In the genomic region with DNA sequence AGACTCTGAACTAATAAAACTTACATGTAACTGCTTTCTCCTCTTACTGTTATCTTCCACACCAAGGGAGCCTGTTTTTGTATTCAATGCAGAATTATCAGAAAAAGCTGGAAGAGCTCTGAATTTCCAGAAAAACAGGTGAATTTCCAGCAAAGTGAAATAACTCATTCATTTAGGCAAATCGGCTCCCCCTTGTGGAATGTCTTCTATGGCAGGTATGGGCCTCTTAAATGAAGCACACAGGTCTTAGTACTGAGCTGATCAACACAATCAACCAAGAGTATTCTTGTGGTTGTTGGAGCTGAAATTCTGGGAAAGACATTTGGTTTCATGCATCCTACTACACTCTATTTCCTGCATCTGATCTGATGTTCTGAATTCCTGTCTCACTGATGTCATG, we compare ENCODE assay signal across 8 cellular contexts. TPM values are rescaled to one million over a fixed set of nuclear protein-coding genes. Genes with fewer than 3 reads are reported as not detected.
DNase-seq lines count a peak whose midpoint lies in the region; ATAC-seq and TF ChIP-seq lines count a peak whose summit lies in the region.

No MANE protein-coding gene starts in this region.

- intact Hi-C loops in Caco-2 (cut with micrococcal nuclease; ENCODE audit: unreplicated experiment), result loop anchor here (10.0 kb wide), 1 partner anchor 126 kb away; no protein-coding TSS in a partner anchor

- H3K27me3 ChIP-seq in Caco-2 (replicated peaks; ENCODE audit: control insufficient read depth, insufficient read depth, low read length) (no peaks in the 10 kb centered on the region), SU-DHL-6 (ENCODE audit: low read length) (no peaks in the 10 kb centered on the region)

- H3K4me3 ChIP-seq in Caco-2 (ENCODE audit: low read depth, low read length), result no peak overlapping the region
- no peak overlapping the region for H3K4me3 ChIP-seq in SU-DHL-6 (ENCODE audit: insufficient read depth, low read length, poor library complexity, severe bottlenecking)

- H3K9ac ChIP-seq in SU-DHL-6 (ENCODE audit: low read length), result no peak overlapping the region

- no peaks in the 10 kb centered on the region for H3K9me3 Mint-ChIP-seq in Caco-2 (ENCODE audit: unreplicated experiment)

- CTCF ChIA-PET in Caco-2 (lab: Charles Lee), result interaction anchor here (0.5 to 1.8 kb wide), 9 partner anchors 8 to 658 kb away, joined by 3 to 13 read pairs (median 5); a partner anchor contains a TSS

- H3K79me2 ChIP-seq in SU-DHL-6 (ENCODE audit: insufficient read depth, low read length), result no peaks in the 10 kb centered on the region

- TF ChIP-seq CTCF in Caco-2 (IDR thresholded peaks at IDR 0.05; ENCODE audit: insufficient read depth in 1 of 2, low read depth in 1 of 2, low read length in 1 of 2, severe bottlenecking in 1 of 2, unreplicated experiment in 1 of 2), result peak; percentile 46 to 79
- TF ChIP-seq CTCF in SU-DHL-6 (IDR thresholded peaks at IDR 0.05; ENCODE audit: insufficient read depth, low read length, poor library complexity, severe bottlenecking), result peak; percentile 49

- no peaks in the 10 kb centered on the region for H3K27me3 Mint-ChIP-seq in Caco-2 (ENCODE audit: insufficient read depth, unreplicated experiment)

- H3K9me2 ChIP-seq in SU-DHL-6 (replicated peaks; ENCODE audit: insufficient read depth, low read length), result no peaks in the 10 kb centered on the region

- H3K36me3 ChIP-seq in Caco-2 (ENCODE audit: control insufficient read depth, insufficient read depth, low read length) (no peaks in the 10 kb centered on the region), SU-DHL-6 (ENCODE audit: low read length) (no peaks in the 10 kb centered on the region)

- peaks cover 10% of the 10 kb centered on the region; the same call in 1 of the 2 replicates for H3K4me1 ChIP-seq in Caco-2

- H3K4me1 Mint-ChIP-seq in Caco-2 (ENCODE audit: low read depth, unreplicated experiment), result peaks cover 12% of the 10 kb centered on the region

- H3K27ac ChIP-seq in SU-DHL-6 (ENCODE audit: low read depth, low read length), result no peak overlapping the region

- ATAC-seq in GM19023 (IDR thresholded peaks at IDR 0.05; ENCODE audit: unreplicated experiment), result no peak

- no peak overlapping the region for H3K27ac Mint-ChIP-seq in Caco-2 (ENCODE audit: unreplicated experiment)

- no peak overlapping the region for H3K4me2 ChIP-seq in SU-DHL-6 (ENCODE audit: low read depth, low read length, poor library complexity, severe bottlenecking)

- H3K9me3 ChIP-seq in Caco-2, result no peaks in the 10 kb centered on the region
- H3K9me3 ChIP-seq in SU-DHL-6 (ENCODE audit: insufficient read depth, low read length), result no peaks in the 10 kb centered on the region

- H3F3A ChIP-seq in SU-DHL-6 (ENCODE audit: insufficient read depth), result no peaks in the 10 kb centered on the region

- no TSS peak for BruUV-seq in Caco-2 (replicated peaks; lab: Mats Ljungman, UMichigan)

- no peak overlapping the region for H3K4me3 Mint-ChIP-seq in Caco-2 (ENCODE audit: unreplicated experiment)

- DNase-seq in Caco-2 (peak; percentile 54 to 56), HS-27A (ENCODE audit: low read depth) (peak; percentile 11), kidney tubule cell (ENCODE audit: low spot score) (peak; percentile 49), NCI-H1048 (lab: John Stamatoyannopoulos, UW) (no peak), foreskin melanocyte (no peak)
- no peak for DNase-seq in stimulated activated CD4-positive, alpha-beta T cell treated with anti-CD3 and anti-CD28 coated beads, Interleukin-2, amount 100 ng/mL, for 24 hours

- no peaks in the 10 kb centered on the region for H3K36me3 Mint-ChIP-seq in Caco-2 (ENCODE audit: insufficient read depth, unreplicated experiment)

- POLR2A ChIA-PET in Caco-2 (lab: Charles Lee), result interaction anchor here (0.6 kb wide), 1 partner anchor 234 kb away, joined by 3 read pairs; no protein-coding TSS in a partner anchor

- H2AFZ ChIP-seq in SU-DHL-6 (ENCODE audit: low read depth, low read length, severe bottlenecking), result no peak overlapping the region

- no peaks in the 10 kb centered on the region for H4K20me1 ChIP-seq in SU-DHL-6 (ENCODE audit: low read depth, low read length)

RNA-seq across cellular contexts. Expression of a gene that starts 31.0 kb away (rescaled TPM):
- 46.4 and 46.5 TPM in 2 replicates for total RNA-seq in Caco-2 (2022)

Comparison
In these comparisons a context has a peak if more than half of its experiments do, and no peak if none do; other contexts are left out.
1. DNase-seq: peak in Caco-2 (2 of 2), HS-27A (single experiment) and kidney tubule cell (single experiment); none in NCI-H1048 (single experiment), foreskin melanocyte (single experiment) and stimulated activated CD4-positive, alpha-beta T cell treated with anti-CD3 and anti-CD28 coated beads, Interleukin-2, amount 100 ng/mL, for 24 hours (0 of 2).